8 cellular contexts compared by ENCODE assay signal in the genomic region with DNA sequence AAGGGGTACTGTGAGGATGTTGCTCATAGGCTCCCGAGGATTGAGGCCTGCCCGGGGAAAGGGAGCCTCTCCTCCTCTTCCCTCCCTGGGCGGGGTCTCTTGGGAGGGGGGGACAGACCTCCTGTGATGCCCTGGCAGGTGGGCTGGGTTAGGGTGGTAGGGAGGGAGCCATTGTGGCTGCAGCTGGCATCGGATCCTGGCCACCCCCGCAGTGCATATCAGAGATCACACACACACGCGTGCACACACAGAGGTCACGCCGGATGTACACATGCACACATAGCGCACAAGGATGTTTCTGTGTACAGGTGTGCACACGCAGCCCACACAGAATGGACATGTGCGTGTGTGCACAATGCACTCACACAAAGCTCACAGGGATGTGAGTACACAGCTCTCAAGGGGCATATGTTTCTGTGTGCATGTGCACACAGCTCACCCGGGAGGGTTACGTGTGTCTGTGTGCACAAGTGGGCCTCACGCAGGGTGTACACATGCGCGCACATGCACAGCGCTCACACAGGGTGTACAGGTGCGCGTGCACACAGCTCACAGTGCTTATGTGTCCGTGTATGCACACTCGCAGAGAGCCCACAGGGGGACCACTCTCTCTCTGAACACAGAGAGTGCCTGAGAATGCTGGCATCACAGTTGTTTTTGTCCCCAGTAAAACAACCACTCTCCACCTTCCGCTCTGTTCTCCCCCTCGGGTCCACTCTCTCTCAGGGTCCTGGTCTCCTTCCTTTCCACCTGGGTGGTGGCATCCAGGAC. TPM values are rescaled to one million over a fixed set of nuclear protein-coding genes. Genes with fewer than 3 reads are reported as not detected.
DNase-seq lines count a peak whose midpoint lies in the region; ATAC-seq and TF ChIP-seq lines count a peak whose summit lies in the region.

No MANE protein-coding gene starts in this region.

- H3K36me3 ChIP-seq in BJ (ENCODE audit: control insufficient read depth, insufficient read depth, low read length) (no peaks in the 10 kb centered on the region), adipocyte (ENCODE audit: control insufficient read depth, insufficient read depth, low read length, severe bottlenecking) (no peaks in the 10 kb centered on the region), mucosa of rectum (ENCODE audit: control insufficient read depth in 2 of 2, insufficient read depth in 2 of 2, low read length in 2 of 2) (no peaks in the 10 kb centered on the region)

- H3K9me3 ChIP-seq in adipocyte (ENCODE audit: control insufficient read depth, low read length): no peaks in the 10 kb centered on the region
- no peaks in the 10 kb centered on the region for H3K9me3 ChIP-seq in mucosa of rectum (ENCODE audit: control insufficient read depth in 2 of 2, low read length in 2 of 2)

- no peak overlapping the region for H3K27ac ChIP-seq in mucosa of rectum (ENCODE audit: low read depth in 2 of 2, low read length in 2 of 2)

- peak overlapping the region; percentile 84 for H3K9ac ChIP-seq in adipocyte (ENCODE audit: low read length)
- H3K9ac ChIP-seq in mucosa of rectum (ENCODE audit: low read depth in 1 of 2, low read length in 2 of 2): peak overlapping the region in 1 of 2 donors; percentile 59

- peaks cover 23% of the 10 kb centered on the region for H3K4me1 ChIP-seq in adipocyte (ENCODE audit: control insufficient read depth, insufficient read depth, low read length)
- H3K4me1 ChIP-seq in mucosa of rectum (ENCODE audit: control insufficient read depth in 2 of 2, insufficient read depth in 2 of 2, low read length in 2 of 2): peaks cover 14 to 16% of the 10 kb centered on the region in 2 donors

- H3K4me3 ChIP-seq in BJ (ENCODE audit: low read depth, low read length): peak overlapping the region; percentile 43
- peak overlapping the region; percentile 83 for H3K4me3 ChIP-seq in adipocyte (ENCODE audit: low read length)
- H3K4me3 ChIP-seq in mucosa of rectum (ENCODE audit: low read length in 2 of 2): peak overlapping the region; percentile 48 to 73

- DNase-seq in BJ (ENCODE audit: low read depth) (no peak), adipocyte (ENCODE audit: low read depth) (no peak), Ammon's horn (ENCODE audit: low spot score) (no peak), HT-29 (ENCODE audit: low spot score) (no peak), KG1 (lab: John Stamatoyannopoulos, UW) (no peak)

- H3K27me3 ChIP-seq in BJ (ENCODE audit: control insufficient read depth, insufficient read depth, low read length): no peaks in the 10 kb centered on the region
- H3K27me3 ChIP-seq in adipocyte (replicated peaks; ENCODE audit: control insufficient read depth, insufficient read depth, low read length): no peaks in the 10 kb centered on the region
- H3K27me3 ChIP-seq in mucosa of rectum (ENCODE audit: control insufficient read depth in 2 of 2, insufficient read depth in 2 of 2, low read length in 2 of 2): peaks cover 0 to 3% of the 10 kb centered on the region in 2 donors

- TF ChIP-seq CTCF in BJ (IDR thresholded peaks at IDR 0.05; ENCODE audit: insufficient read depth, low read depth, low read length): no peak

- POLR2A ChIA-PET in BJ (lab: Charles Lee): no interaction called here

- CTCF ChIA-PET in BJ (lab: Yijun Ruan, JAX): interaction anchor here (0.6 to 28.2 kb wide), 19 partner anchors 10 to 1301 kb away, joined by 3 to 762 read pairs (median 5); a partner anchor contains a TSS

- ATAC-seq in HG02852 (IDR thresholded peaks at IDR 0.05; ENCODE audit: unreplicated experiment) (peak; percentile 8), GM19328 (IDR thresholded peaks at IDR 0.05; ENCODE audit: unreplicated experiment) (no peak)

RNA-seq across cellular contexts. Expression of a gene that starts 2.4 kb away (rescaled TPM):
- polyA plus RNA-seq in BJ (2011; rRNA removed): 0.48 and 0.56 TPM in 2 replicates
- 0.26 and 0.28 TPM in 2 replicates for polyA minus RNA-seq in BJ (2011; rRNA and poly(A)+ RNA removed)
- total RNA-seq in HT-29 (2014; rRNA removed; shearing (Covaris generic)): not detected in 2 replicates

RNA-seq across cellular contexts. Expression of a gene that starts 53.1 kb away (rescaled TPM):
- polyA plus RNA-seq in BJ (2011; rRNA removed): 6.3 and 6.5 TPM in 2 replicates
- polyA minus RNA-seq in BJ (2011; rRNA and poly(A)+ RNA removed): 11.3 and 11.6 TPM in 2 replicates
- 40.0 and 44.5 TPM in 2 replicates for total RNA-seq in HT-29 (2014; rRNA removed; shearing (Covaris generic))

RNA-seq across cellular contexts. Expression of a gene that starts 55.6 kb away (rescaled TPM):
- 31.8 and 69.6 TPM in 2 replicates for polyA plus RNA-seq in BJ (2011; rRNA removed)
- 15.7 and 25.5 TPM in 2 replicates for polyA minus RNA-seq in BJ (2011; rRNA and poly(A)+ RNA removed)
- total RNA-seq in HT-29 (2014; rRNA removed; shearing (Covaris generic)): 65.3 and 74.9 TPM in 2 replicates
